ENCODE assay signal across 12 cellular contexts in genomic region chr4:186651181-186651603, GRCh38.
DNase-seq lines count a peak whose midpoint lies in the region; ATAC-seq and TF ChIP-seq lines count a peak whose summit lies in the region.
"Had no signal": no experiment of that assay in that cellular context is flagged by ENCODE, and none has a peak within 500 bp of the region (broad histone marks: within the 10 kb centered on the region; RNA-seq: fewer than 3 reads in every experiment).

No MANE protein-coding gene starts in this region.

- no peaks in the 10 kb centered on the region for H3K9me3 Mint-ChIP-seq in type B pancreatic cell
- no peaks in the 10 kb centered on the region for H3K9me3 Mint-ChIP-seq in activated CD8-positive, alpha-beta memory T cell treated with anti-CD3 and anti-CD28 coated beads, Interleukin-2, amount 10 ng/mL, durations not matched to agents 7 days and 5 days (ENCODE audit: low read depth)
- peaks cover 1% of the 10 kb centered on the region for H3K9me3 Mint-ChIP-seq in activated naive CD4-positive, alpha-beta T cell treated with anti-CD3 and anti-CD28 coated beads, Interleukin-2, amount 10 ng/mL, durations not matched to agents 7 days and 5 days
- no peaks in the 10 kb centered on the region for H3K9me3 Mint-ChIP-seq in activated naive CD4-positive, alpha-beta T cell treated with anti-CD3 and anti-CD28 coated beads for 36 hours
- H3K9me3 Mint-ChIP-seq: activated CD4-positive, alpha-beta T cell treated with anti-CD3 and anti-CD28 coated beads, Interleukin-2, amount 10 ng/mL, durations not matched to agents 24 days and 14 days had no signal

- CTCF ChIA-PET in activated CD8-positive, alpha-beta memory T cell treated with anti-CD3 and anti-CD28 coated beads, Interleukin-2, amount 10 ng/mL, durations not matched to agents 7 days and 5 days (lab: Charles Lee) = no interaction called here
- CTCF ChIA-PET in activated naive CD4-positive, alpha-beta T cell treated with anti-CD3 and anti-CD28 coated beads, Interleukin-2, amount 10 ng/mL, durations not matched to agents 7 days and 5 days (lab: Charles Lee) = no interaction called here
- CTCF ChIA-PET in activated naive CD4-positive, alpha-beta T cell treated with anti-CD3 and anti-CD28 coated beads for 36 hours (lab: Charles Lee) = no interaction called here

- H3K36me3 ChIP-seq in heart left ventricle (peaks cover 0 to 18% (median 0%) of the 10 kb centered on the region in 9 donors), breast epithelium (no peaks in the 10 kb centered on the region), mucosa of descending colon (ENCODE audit: low read depth) (no peaks in the 10 kb centered on the region)

- TF ChIP-seq CTCF in heart left ventricle (IDR thresholded peaks at IDR 0.05) (no peak), breast epithelium (IDR thresholded peaks at IDR 0.05) (no peak), mucosa of descending colon (IDR thresholded peaks at IDR 0.05) (no peak), type B pancreatic cell (conservative IDR thresholded peaks at IDR 0.05) (no peak)

- peak overlapping the region; percentile 36 for H3K27ac Mint-ChIP-seq in type B pancreatic cell
- no peak overlapping the region for H3K27ac Mint-ChIP-seq in activated CD8-positive, alpha-beta memory T cell treated with anti-CD3 and anti-CD28 coated beads, Interleukin-2, amount 10 ng/mL, durations not matched to agents 7 days and 5 days
- no peak overlapping the region for H3K27ac Mint-ChIP-seq in activated naive CD4-positive, alpha-beta T cell treated with anti-CD3 and anti-CD28 coated beads, Interleukin-2, amount 10 ng/mL, durations not matched to agents 7 days and 5 days
- no peak overlapping the region for H3K27ac Mint-ChIP-seq in activated naive CD4-positive, alpha-beta T cell treated with anti-CD3 and anti-CD28 coated beads for 36 hours
- H3K27ac Mint-ChIP-seq: activated CD4-positive, alpha-beta T cell treated with anti-CD3 and anti-CD28 coated beads, Interleukin-2, amount 10 ng/mL, durations not matched to agents 24 days and 14 days had no signal

- H3K4me3 Mint-ChIP-seq in type B pancreatic cell = no peak overlapping the region
- H3K4me3 Mint-ChIP-seq in activated CD8-positive, alpha-beta memory T cell treated with anti-CD3 and anti-CD28 coated beads, Interleukin-2, amount 10 ng/mL, durations not matched to agents 7 days and 5 days = no peak overlapping the region
- H3K4me3 Mint-ChIP-seq in activated naive CD4-positive, alpha-beta T cell treated with anti-CD3 and anti-CD28 coated beads, Interleukin-2, amount 10 ng/mL, durations not matched to agents 7 days and 5 days = no peak overlapping the region
- H3K4me3 Mint-ChIP-seq in activated naive CD4-positive, alpha-beta T cell treated with anti-CD3 and anti-CD28 coated beads for 36 hours = no peak overlapping the region
- H3K4me3 Mint-ChIP-seq: activated CD4-positive, alpha-beta T cell treated with anti-CD3 and anti-CD28 coated beads, Interleukin-2, amount 10 ng/mL, durations not matched to agents 24 days and 14 days had no signal

- H3K4me1 ChIP-seq in heart left ventricle = peaks cover 0 to 21% (median 9%) of the 10 kb centered on the region in 12 donors
- no peaks in the 10 kb centered on the region for H3K4me1 ChIP-seq in breast epithelium
- H3K4me1 ChIP-seq in mucosa of descending colon (ENCODE audit: low read depth) = no peaks in the 10 kb centered on the region

- peak in 3 of 4 donors; percentile 29 to 39 (median 31) for ATAC-seq in heart left ventricle
- peak; percentile 24 for ATAC-seq in mucosa of descending colon
- ATAC-seq in activated CD8-positive, alpha-beta memory T cell treated with anti-CD3 and anti-CD28 coated beads, Interleukin-2, amount 10 ng/mL, durations not matched to agents 7 days and 5 days = no peak

- no peaks in the 10 kb centered on the region for H3K27me3 Mint-ChIP-seq in type B pancreatic cell
- H3K27me3 Mint-ChIP-seq in activated CD8-positive, alpha-beta memory T cell treated with anti-CD3 and anti-CD28 coated beads, Interleukin-2, amount 10 ng/mL, durations not matched to agents 7 days and 5 days = no peaks in the 10 kb centered on the region
- H3K27me3 Mint-ChIP-seq in activated naive CD4-positive, alpha-beta T cell treated with anti-CD3 and anti-CD28 coated beads, Interleukin-2, amount 10 ng/mL, durations not matched to agents 7 days and 5 days = no peaks in the 10 kb centered on the region
- peaks cover 13% of the 10 kb centered on the region for H3K27me3 Mint-ChIP-seq in activated naive CD4-positive, alpha-beta T cell treated with anti-CD3 and anti-CD28 coated beads for 36 hours (ENCODE audit: low read depth)
- H3K27me3 Mint-ChIP-seq: activated CD4-positive, alpha-beta T cell treated with anti-CD3 and anti-CD28 coated beads, Interleukin-2, amount 10 ng/mL, durations not matched to agents 24 days and 14 days had no signal

- H3K27ac ChIP-seq in heart left ventricle (peak overlapping the region in 10 of 12 donors; percentile 6 to 73 (median 54)), breast epithelium (no peak overlapping the region)

- no peak for DNase-seq in heart left ventricle
- DNase-seq in cardiac septum (ENCODE audit: low spot score) = no peak
- no peak for DNase-seq in breast epithelium (ENCODE audit: low spot score in 2 of 2)
- DNase-seq in mucosa of descending colon = no peak
- no peak for DNase-seq in type B pancreatic cell (ENCODE audit: extremely low spot score, unreplicated experiment)
- no peak for DNase-seq in activated CD8-positive, alpha-beta memory T cell treated with anti-CD3 and anti-CD28 coated beads, Interleukin-2, amount 10 ng/mL, durations not matched to agents 7 days and 5 days
- no peak for DNase-seq in activated naive CD4-positive, alpha-beta T cell treated with anti-CD3 and anti-CD28 coated beads, Interleukin-2, amount 10 ng/mL, durations not matched to agents 7 days and 5 days
- no peak for DNase-seq in activated naive CD4-positive, alpha-beta T cell treated with anti-CD3 and anti-CD28 coated beads for 36 hours
- DNase-seq: activated CD4-positive, alpha-beta T cell treated with anti-CD3 and anti-CD28 coated beads, Interleukin-2, amount 10 ng/mL, durations not matched to agents 24 days and 14 days; activated naive CD4-positive, alpha-beta T cell; IMR-90; stimulated activated CD4-positive, alpha-beta T cell treated with anti-CD3 and anti-CD28 coated beads, Interleukin-15, amount 100 ng/mL, for 24 hours had no signal

- 79 to 84% (median 82%) methylated on average over 5 of the region's 5 CpGs for WGBS in heart left ventricle, 4 donors

- H3K4me1 Mint-ChIP-seq in type B pancreatic cell (ENCODE audit: unreplicated experiment) = peaks cover 18% of the 10 kb centered on the region
- no peaks in the 10 kb centered on the region for H3K4me1 Mint-ChIP-seq in activated CD8-positive, alpha-beta memory T cell treated with anti-CD3 and anti-CD28 coated beads, Interleukin-2, amount 10 ng/mL, durations not matched to agents 7 days and 5 days
- H3K4me1 Mint-ChIP-seq in activated naive CD4-positive, alpha-beta T cell treated with anti-CD3 and anti-CD28 coated beads, Interleukin-2, amount 10 ng/mL, durations not matched to agents 7 days and 5 days = no peaks in the 10 kb centered on the region
- H3K4me1 Mint-ChIP-seq in activated naive CD4-positive, alpha-beta T cell treated with anti-CD3 and anti-CD28 coated beads for 36 hours (ENCODE audit: low read depth) = no peaks in the 10 kb centered on the region
- H3K4me1 Mint-ChIP-seq: activated CD4-positive, alpha-beta T cell treated with anti-CD3 and anti-CD28 coated beads, Interleukin-2, amount 10 ng/mL, durations not matched to agents 24 days and 14 days had no signal

- H3K9me3 ChIP-seq in heart left ventricle = no peaks in the 10 kb centered on the region
- no peaks in the 10 kb centered on the region for H3K9me3 ChIP-seq in breast epithelium
- no peaks in the 10 kb centered on the region for H3K9me3 ChIP-seq in mucosa of descending colon

- H3K27me3 ChIP-seq in heart left ventricle = peaks cover 0 to 3% (median 0%) of the 10 kb centered on the region in 9 donors
- no peaks in the 10 kb centered on the region for H3K27me3 ChIP-seq in breast epithelium

- H3K4me3 ChIP-seq in heart left ventricle (peak overlapping the region in 11 of 12 donors; percentile 16 to 58 (median 43)), breast epithelium (peak overlapping the region in 2 of 3 donors; percentile 1 to 57), mucosa of descending colon (no peak overlapping the region)

- TF ChIP-seq POLR2A in heart left ventricle (IDR thresholded peaks at IDR 0.05) (no peak), breast epithelium (IDR thresholded peaks at IDR 0.05) (no peak)

- intact Hi-C loops in heart left ventricle (cut with DNase I) = no loop called here
- intact Hi-C loops in cardiac septum (cut with DNase I) = no loop called here
- intact Hi-C loops in breast epithelium (cut with DNase I; ENCODE audit: low total_unique reads) = no loop called here
- intact Hi-C loops in mucosa of descending colon (cut with DNase I, micrococcal nuclease) = loop anchor here in 1 of 2 donors (10.0 kb wide), 1 partner anchor 54 kb away; no protein-coding TSS in a partner anchor
- intact Hi-C loops in activated naive CD4-positive, alpha-beta T cell treated with anti-CD3 and anti-CD28 coated beads for 36 hours (cut with micrococcal nuclease) = no loop called here

- peaks cover 30% of the 10 kb centered on the region for H3K36me3 Mint-ChIP-seq in type B pancreatic cell
- no peaks in the 10 kb centered on the region for H3K36me3 Mint-ChIP-seq in activated CD8-positive, alpha-beta memory T cell treated with anti-CD3 and anti-CD28 coated beads, Interleukin-2, amount 10 ng/mL, durations not matched to agents 7 days and 5 days
- no peaks in the 10 kb centered on the region for H3K36me3 Mint-ChIP-seq in activated naive CD4-positive, alpha-beta T cell treated with anti-CD3 and anti-CD28 coated beads, Interleukin-2, amount 10 ng/mL, durations not matched to agents 7 days and 5 days
- no peaks in the 10 kb centered on the region for H3K36me3 Mint-ChIP-seq in activated naive CD4-positive, alpha-beta T cell treated with anti-CD3 and anti-CD28 coated beads for 36 hours (ENCODE audit: low read depth)

Comparison
In these comparisons a context has a peak if more than half of its experiments do, and no peak if none do; other contexts are left out.
1. H3K27ac ChIP-seq: peak in heart left ventricle (10 of 12); none in breast epithelium (0 of 2).